ENCODE assay signal across 2 cellular contexts in the genomic region with DNA sequence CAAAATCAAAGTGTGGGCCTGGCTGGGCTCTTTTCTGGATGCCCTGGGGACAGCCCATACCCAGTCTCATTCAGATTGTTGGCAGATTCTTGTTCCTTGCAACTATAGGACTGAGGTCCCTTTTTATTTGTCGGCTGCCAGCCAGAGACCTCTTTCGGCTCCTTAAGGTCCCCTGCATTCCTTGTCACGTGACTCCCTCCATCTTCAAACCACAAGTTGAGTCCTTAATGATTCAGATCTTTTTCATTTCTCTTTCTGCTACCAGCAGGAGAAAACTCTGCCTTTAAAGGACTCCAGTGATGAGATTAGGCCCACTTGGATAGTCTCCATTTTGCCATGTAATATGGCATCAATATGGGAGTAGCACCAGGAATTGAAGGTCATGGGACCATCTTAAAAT.
TF ChIP-seq lines count a peak whose summit lies in the region.

No MANE protein-coding gene starts in this region.

TF ChIP-seq in IMR-90, 13 proteins besides CTCF, POLR2A, EP300 and RAD21:
- no peak for TF ChIP-seq BHLHE40 (IDR thresholded peaks at IDR 0.05; ENCODE audit: low read depth, low read length)
- no peak for TF ChIP-seq SMC3 (IDR thresholded peaks at IDR 0.05; ENCODE audit: low read depth, low read length)
- no peak for TF ChIP-seq RFX5 (IDR thresholded peaks at IDR 0.05; ENCODE audit: low read depth, low read length)
- TF ChIP-seq, protein P1, sequence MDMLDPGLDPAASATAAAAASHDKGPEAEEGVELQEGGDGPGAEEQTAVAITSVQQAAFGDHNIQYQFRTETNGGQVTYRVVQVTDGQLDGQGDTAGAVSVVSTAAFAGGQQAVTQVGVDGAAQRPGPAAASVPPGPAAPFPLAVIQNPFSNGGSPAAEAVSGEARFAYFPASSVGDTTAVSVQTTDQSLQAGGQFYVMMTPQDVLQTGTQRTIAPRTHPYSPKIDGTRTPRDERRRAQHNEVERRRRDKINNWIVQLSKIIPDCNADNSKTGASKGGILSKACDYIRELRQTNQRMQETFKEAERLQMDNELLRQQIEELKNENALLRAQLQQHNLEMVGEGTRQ (IDR thresholded peaks at IDR 0.05; ENCODE audit: low read depth, low read length): 0 out of 2 replicates have a peak, but pooled peaks have one; percentile 7

TF ChIP-seq in GM12878, 131 proteins besides CTCF, POLR2A, EP300 and RAD21:
- peak; percentile 42; the same call in 1 of the 2 replicates for TF ChIP-seq RAD51 (IDR thresholded peaks at IDR 0.05)
- no peak for TF ChIP-seq CHD4 (IDR thresholded peaks at IDR 0.05)
